ENCODE assay signal across 28 cellular contexts in the genomic region with DNA sequence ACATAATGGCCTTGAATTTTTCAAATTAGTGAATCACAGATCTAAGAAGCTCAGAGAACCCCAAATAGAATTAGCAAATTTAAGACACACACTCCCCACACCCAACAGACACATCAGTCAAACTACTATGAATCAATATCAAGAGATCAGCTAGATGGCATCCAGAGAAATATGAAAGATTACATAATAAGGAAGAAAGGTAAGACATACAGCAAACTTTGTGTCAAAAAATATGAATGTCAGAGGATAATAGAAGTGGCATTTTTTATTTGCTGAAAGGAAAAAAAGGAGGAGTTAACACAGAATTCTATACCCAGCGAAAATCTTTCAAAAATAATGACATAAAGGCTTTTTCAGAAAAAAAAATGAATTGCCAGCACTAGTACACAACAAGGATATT.
"Had no signal": no experiment of that assay in that cellular context is flagged by ENCODE, and none has a peak within 500 bp of the region (broad histone marks: within the 10 kb centered on the region; RNA-seq: fewer than 3 reads in every experiment).

No MANE protein-coding gene starts in this region.

- H3K36me3 Mint-ChIP-seq: mesothelial cell of epicardium had no signal

- H3K27ac Mint-ChIP-seq: dendritic cell treated with granulocyte-macrophage colony-stimulating factor and Interleukin-4, amounts not matched to agents 40 ng/mL and 50 ng/mL, for 4 days; effector memory CD8-positive, alpha-beta T cell; endodermal cell; mesothelial cell of epicardium had no signal

- H3K27ac ChIP-seq: colonic mucosa, epithelial cell of prostate, esophagus squamous epithelium, gastrocnemius medialis, heart right ventricle, left lung, lower lobe of right lung had no signal

- H3K27me3 Mint-ChIP-seq: dendritic cell treated with granulocyte-macrophage colony-stimulating factor and Interleukin-4, amounts not matched to agents 40 ng/mL and 50 ng/mL, for 4 days had no signal

- H3K36me3 ChIP-seq: colonic mucosa, esophagus squamous epithelium, gastrocnemius medialis, heart right ventricle, left lung, lower lobe of right lung had no signal

- DNase-seq: colonic mucosa; cortex of kidney; effector CD8-positive, alpha-beta T cell; effector memory CD8-positive, alpha-beta T cell; endodermal cell; erythroblast; esophagus squamous epithelium; foreskin fibroblast; foreskin melanocyte; gastrocnemius medialis; glutamatergic neuron; head of caudate nucleus; heart right ventricle; hippocampal formation; left cardiac atrium; left lung; left ventricle myocardium superior; lower lobe of right lung; mesenchymal stem cell; mucosa of descending colon; naive B cell had no signal

- H3K4me1 ChIP-seq: colonic mucosa, esophagus squamous epithelium, gastrocnemius medialis, heart right ventricle, left lung, lower lobe of right lung had no signal

- H3K4me3 Mint-ChIP-seq: dendritic cell treated with granulocyte-macrophage colony-stimulating factor and Interleukin-4, amounts not matched to agents 40 ng/mL and 50 ng/mL, for 4 days; effector memory CD8-positive, alpha-beta T cell; endodermal cell; mesothelial cell of epicardium had no signal

- H3K9me3 ChIP-seq: colonic mucosa had no signal

- H3K4me3 ChIP-seq: colonic mucosa, esophagus squamous epithelium, gastrocnemius medialis, heart right ventricle, left lung, lower lobe of right lung, mucosa of descending colon had no signal

- H3K27me3 ChIP-seq: colonic mucosa, esophagus squamous epithelium, gastrocnemius medialis, left lung had no signal

- H3K4me1 Mint-ChIP-seq: endodermal cell, mesothelial cell of epicardium, naive B cell had no signal

- FAIRE-seq: endometrium, islet of Langerhans, keratinocyte had no signal

- ATAC-seq: effector memory CD8-positive, alpha-beta T cell; esophagus mucosa; gastrocnemius medialis; heart right ventricle; left cardiac atrium; left lung; left ventricle myocardium superior; lower lobe of right lung; mucosa of descending colon had no signal
